1 cellular context compared by ENCODE assay signal in the genomic region with DNA sequence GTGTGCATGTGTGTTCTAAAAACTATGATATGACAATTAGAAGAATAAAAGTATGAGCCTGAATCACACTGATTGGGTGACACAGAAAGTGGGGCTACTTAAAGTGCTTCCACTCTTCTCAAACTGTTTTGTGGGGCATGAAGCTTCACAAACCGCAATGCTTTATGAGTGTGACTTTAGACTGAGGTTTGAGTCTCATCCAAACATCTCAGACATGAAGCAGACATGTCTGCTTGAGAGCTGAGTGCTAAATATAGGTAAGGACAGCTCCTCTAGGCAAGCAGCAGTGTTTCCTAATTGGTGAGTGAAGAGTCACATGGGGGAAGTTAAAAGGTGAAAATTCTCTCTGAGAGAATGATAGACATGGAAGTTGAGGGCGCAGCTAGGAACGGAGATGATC.
TF ChIP-seq lines count a peak whose summit lies in the region.

No MANE protein-coding gene starts in this region.

TF ChIP-seq in IMR-90, 13 proteins besides CTCF, POLR2A, EP300 and RAD21:
- TF ChIP-seq RCOR1 (IDR thresholded peaks at IDR 0.05; ENCODE audit: insufficient replicate concordance, low read length) (no peak), USF2 (IDR thresholded peaks at IDR 0.05; ENCODE audit: low read depth, low read length) (peak; percentile 28; the same call in 1 of the 2 replicates)
